ENCODE assay signal across 12 cellular contexts in the genomic region with DNA sequence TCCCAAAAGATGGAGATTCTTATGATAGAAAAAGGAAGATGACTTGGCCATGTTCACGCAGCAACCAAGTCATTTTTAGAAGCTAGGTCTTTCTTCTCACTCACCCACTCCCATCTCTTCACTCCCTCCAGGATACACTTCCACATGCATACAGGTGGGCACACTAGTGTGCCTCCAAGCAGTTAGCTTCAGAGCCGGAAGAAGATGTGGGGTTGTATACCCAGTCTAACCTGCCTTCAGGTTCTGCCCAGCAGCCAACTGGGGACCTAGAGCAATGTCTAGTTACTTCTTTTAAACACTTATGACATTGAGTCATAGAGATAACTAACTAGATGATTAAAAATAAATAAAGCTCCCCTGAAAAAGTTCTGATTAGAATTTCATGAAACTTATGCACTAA. TPM values are rescaled to one million over a fixed set of nuclear protein-coding genes. Genes with fewer than 3 reads are reported as not detected.
DNase-seq lines count a peak whose midpoint lies in the region; ATAC-seq lines count a peak whose summit lies in the region.
"Had no signal": no experiment of that assay in that cellular context is flagged by ENCODE, and none has a peak within 500 bp of the region (broad histone marks: within the 10 kb centered on the region; RNA-seq: fewer than 3 reads in every experiment).

No MANE protein-coding gene starts in this region.

- H3K27ac ChIP-seq in KOPT-K1 (ENCODE audit: low read depth, low read length, poor library complexity, severe bottlenecking): peak overlapping the region; percentile 63
- H3K27ac ChIP-seq in duodenal mucosa (ENCODE audit: low read depth, low read length): no peak overlapping the region
- H3K27ac ChIP-seq: HL-60 had no signal

- H3K4me1 Mint-ChIP-seq in activated CD4-positive, alpha-beta T cell treated with anti-CD3 and anti-CD28 coated beads, Interleukin-2, amount 10 ng/mL, durations not matched to agents 24 days and 14 days: peaks cover 55% of the 10 kb centered on the region

- H3K27ac Mint-ChIP-seq in activated CD4-positive, alpha-beta T cell treated with anti-CD3 and anti-CD28 coated beads, Interleukin-2, amount 10 ng/mL, durations not matched to agents 24 days and 14 days: peak overlapping the region; percentile 91

- peak overlapping the region; percentile 89 for H3K4me3 Mint-ChIP-seq in activated CD4-positive, alpha-beta T cell treated with anti-CD3 and anti-CD28 coated beads, Interleukin-2, amount 10 ng/mL, durations not matched to agents 24 days and 14 days
- H3K4me3 Mint-ChIP-seq: neural crest cell had no signal

- intact Hi-C loops in activated CD4-positive, alpha-beta T cell treated with anti-CD3 and anti-CD28 coated beads, Interleukin-2, amount 10 ng/mL, durations not matched to agents 24 days and 14 days (cut with micrococcal nuclease): loop anchor here (5.0 to 10.0 kb wide), 3 partner anchors 46 to 936 kb away; partner anchors contain the start of genes DPP4 and RBMS1

- H3K27me3 Mint-ChIP-seq in activated CD4-positive, alpha-beta T cell treated with anti-CD3 and anti-CD28 coated beads, Interleukin-2, amount 10 ng/mL, durations not matched to agents 24 days and 14 days: no peaks in the 10 kb centered on the region

- no peak for ATAC-seq in HG02763 (IDR thresholded peaks at IDR 0.05; ENCODE audit: unreplicated experiment)
- ATAC-seq in HG03457 (IDR thresholded peaks at IDR 0.05; ENCODE audit: unreplicated experiment): no peak
- no peak for ATAC-seq in GM19395 (IDR thresholded peaks at IDR 0.05; ENCODE audit: unreplicated experiment)
- ATAC-seq: esophagus mucosa had no signal

- no peaks in the 10 kb centered on the region for H3K9me3 ChIP-seq in KOPT-K1 (ENCODE audit: insufficient read depth, low read length, poor library complexity, severe bottlenecking)
- H3K9me3 ChIP-seq in duodenal mucosa (ENCODE audit: control insufficient read depth in 1 of 2, low read length in 2 of 2): no peaks in the 10 kb centered on the region

- H3K36me3 ChIP-seq in KOPT-K1 (ENCODE audit: insufficient read depth, low read length): no peaks in the 10 kb centered on the region
- H3K36me3 ChIP-seq in duodenal mucosa (ENCODE audit: control insufficient read depth in 1 of 2, insufficient read depth in 2 of 2, low read length in 2 of 2): no peaks in the 10 kb centered on the region

- H3K9me3 Mint-ChIP-seq in activated CD4-positive, alpha-beta T cell treated with anti-CD3 and anti-CD28 coated beads, Interleukin-2, amount 10 ng/mL, durations not matched to agents 24 days and 14 days: peaks cover 9% of the 10 kb centered on the region

- peak overlapping the region; percentile 53 for H3K4me3 ChIP-seq in duodenal mucosa (ENCODE audit: low read depth in 1 of 2, low read length in 2 of 2)

- DNase-seq in activated CD4-positive, alpha-beta T cell treated with anti-CD3 and anti-CD28 coated beads, Interleukin-2, amount 10 ng/mL, durations not matched to agents 24 days and 14 days: peak; percentile 80
- DNase-seq in activated CD4-positive, alpha-beta T cell treated with anti-CD3 and anti-CD28 coated beads, Interleukin-2, amount 50 U/mL, for 1 hour: no peak
- DNase-seq in stimulated activated naive CD4-positive, alpha-beta T cell treated with Interleukin-2 at 50 U/mL for 16 hours (lab: John Stamatoyannopoulos, UW): peak; percentile 13
- DNase-seq: NCI-H748 treated with DMSO at 0.1 percent for 48 hours had no signal

- H3K27me3 ChIP-seq in duodenal mucosa (ENCODE audit: control insufficient read depth in 1 of 2, insufficient read depth in 2 of 2, low read length in 2 of 2): no peaks in the 10 kb centered on the region

- H3K9ac ChIP-seq in duodenal mucosa (ENCODE audit: low read depth in 1 of 2, low read length in 2 of 2): peak overlapping the region in 1 of 2 donors; percentile 13

- H3K36me3 Mint-ChIP-seq in activated CD4-positive, alpha-beta T cell treated with anti-CD3 and anti-CD28 coated beads, Interleukin-2, amount 10 ng/mL, durations not matched to agents 24 days and 14 days (ENCODE audit: low read depth): peaks cover 35% of the 10 kb centered on the region

- H3K4me1 ChIP-seq in duodenal mucosa (ENCODE audit: control insufficient read depth in 1 of 2, insufficient read depth in 2 of 2, low read length in 2 of 2): peaks cover 0 to 10% of the 10 kb centered on the region in 2 donors

RNA-seq across cellular contexts. Expression of gene TANK, which starts 21.8 kb away (rescaled TPM):
- total RNA-seq in activated CD4-positive, alpha-beta T cell treated with anti-CD3 and anti-CD28 coated beads, Interleukin-2, amount 10 ng/mL, durations not matched to agents 24 days and 14 days: 91.2 and 97.2 TPM in 2 replicates
